In genomic region chr17:81388091-81388611, GRCh38 we compare ENCODE assay signal across 9 cellular contexts. TPM values are rescaled to one million over a fixed set of nuclear protein-coding genes. Genes with fewer than 3 reads are reported as not detected.
DNase-seq lines count a peak whose midpoint lies in the region; ATAC-seq and TF ChIP-seq lines count a peak whose summit lies in the region.
"Had no signal": no experiment of that assay in that cellular context is flagged by ENCODE, and none has a peak within 500 bp of the region (broad histone marks: within the 10 kb centered on the region; RNA-seq: fewer than 3 reads in every experiment).

No MANE protein-coding gene starts in this region.

- H3K27ac ChIP-seq in CD8-positive, alpha-beta memory T cell (ENCODE audit: low read depth, low read length), result no peak overlapping the region
- no peak overlapping the region for H3K27ac ChIP-seq in PC-3 (ENCODE audit: low read length)
- H3K27ac ChIP-seq in trophoblast cell (ENCODE audit: low read depth, low read length), result no peak overlapping the region

- H3K36me3 ChIP-seq in CD8-positive, alpha-beta memory T cell (ENCODE audit: insufficient read depth, low read length), result no peaks in the 10 kb centered on the region
- H3K36me3 ChIP-seq in PC-3 (ENCODE audit: low read depth, low read length) (no peaks in the 10 kb centered on the region), trophoblast cell (ENCODE audit: control insufficient read depth in 1 of 2, insufficient read depth in 2 of 2, low read length in 2 of 2) (peaks cover 2 to 5% of the 10 kb centered on the region in 2 experiments)

- no peak for DNase-seq in CD8-positive, alpha-beta memory T cell
- DNase-seq in PC-3, result no peak
- DNase-seq in fibroblast of mammary gland (ENCODE audit: low read depth), result no peak
- DNase-seq in trophoblast cell, result peak in 1 of 2 donors; percentile 44
- no peak for DNase-seq in cortex of kidney (lab: John Stamatoyannopoulos, UW)
- DNase-seq in kidney tubule cell (ENCODE audit: low spot score), result no peak
- DNase-seq in activated effector memory CD4-positive, alpha-beta T cell treated with anti-CD3 and anti-CD28 coated beads, Interleukin-2, amount 50 U/mL, for 16 hours, result no peak
- DNase-seq in stimulated activated CD4-positive, alpha-beta T cell treated with anti-CD3 and anti-CD28 coated beads, Interleukin-4, amount 100 ng/mL, for 4 hours, result no peak
- DNase-seq: NCI-H774 had no signal

- H3F3A ChIP-seq in PC-3 (ENCODE audit: low read length, unreplicated experiment), result no peaks in the 10 kb centered on the region

- H3K9me3 ChIP-seq in CD8-positive, alpha-beta memory T cell (ENCODE audit: low read length), result no peaks in the 10 kb centered on the region
- no peaks in the 10 kb centered on the region for H3K9me3 ChIP-seq in PC-3 (ENCODE audit: low read length)
- H3K9me3 ChIP-seq in trophoblast cell (ENCODE audit: insufficient read depth, low read depth, low read length), result peaks cover 5% of the 10 kb centered on the region

- no peak overlapping the region for H3K23ac ChIP-seq in trophoblast cell (ENCODE audit: low read length)

- no peak overlapping the region for H2AK5ac ChIP-seq in trophoblast cell (ENCODE audit: low read length)

- H2AFZ ChIP-seq in PC-3 (ENCODE audit: low read length), result no peak overlapping the region
- no peak overlapping the region for H2AFZ ChIP-seq in trophoblast cell (ENCODE audit: insufficient read depth, low read length, poor library complexity)

- H3K9ac ChIP-seq in PC-3 (ENCODE audit: low read length) (0 out of 2 replicates have a peak overlapping the region, but pooled peaks have one; percentile 83), trophoblast cell (ENCODE audit: low read length) (no peak overlapping the region)

- no peaks in the 10 kb centered on the region for H3K4me1 ChIP-seq in CD8-positive, alpha-beta memory T cell (ENCODE audit: insufficient read depth, low read length)
- H3K4me1 ChIP-seq in PC-3 (ENCODE audit: insufficient read depth, low read length) (peaks cover 27% of the 10 kb centered on the region), trophoblast cell (ENCODE audit: control insufficient read depth in 1 of 2, insufficient read depth in 2 of 2, low read length in 2 of 2) (peaks cover 14 to 18% of the 10 kb centered on the region in 2 experiments)

- no peak overlapping the region for H2BK5ac ChIP-seq in trophoblast cell (ENCODE audit: low read depth, low read length, poor library complexity)

- no peak for ATAC-seq in PC-3

- TF ChIP-seq CTCF in PC-3 (conservative IDR thresholded peaks at IDR 0.05; ENCODE audit: low read depth, low read length), result no peak
- no peak for TF ChIP-seq CTCF in fibroblast of mammary gland (conservative IDR thresholded peaks at IDR 0.05; ENCODE audit: control insufficient read depth, insufficient read depth, low read depth, low read length)

- no peak overlapping the region for H3K4ac ChIP-seq in trophoblast cell (ENCODE audit: low read depth, low read length)

- H3K4me2 ChIP-seq in PC-3 (ENCODE audit: low read length) (peak overlapping the region; percentile 94; the same call in 1 of the 2 replicates), trophoblast cell (ENCODE audit: low read length) (peak overlapping the region; percentile 90)

- H3K9me2 ChIP-seq in PC-3 (replicated peaks; ENCODE audit: low read length), result no peaks in the 10 kb centered on the region

- peaks cover 44 to 71% of the 10 kb centered on the region in 2 donors for H3K27me3 Mint-ChIP-seq in CD8-positive, alpha-beta memory T cell

- peaks cover 19% of the 10 kb centered on the region for H3K79me2 ChIP-seq in PC-3 (ENCODE audit: low read length)
- H3K79me2 ChIP-seq in trophoblast cell (ENCODE audit: control insufficient read depth, insufficient read depth, low read length, poor library complexity), result peaks cover 7% of the 10 kb centered on the region

- H3K27me3 ChIP-seq in CD8-positive, alpha-beta memory T cell (ENCODE audit: insufficient read depth, low read length, poor library complexity, severe bottlenecking), result peaks cover 54% of the 10 kb centered on the region
- H3K27me3 ChIP-seq in PC-3 (ENCODE audit: low read length) (no peaks in the 10 kb centered on the region), trophoblast cell (ENCODE audit: insufficient read depth, low read length) (peaks cover 16% of the 10 kb centered on the region)

- peak overlapping the region in 4 of 7 donors; percentile 27 to 53 (median 41) for H3K4me3 Mint-ChIP-seq in CD8-positive, alpha-beta memory T cell

- no TSS peak for BruUV-seq in PC-3 (replicated peaks; lab: Mats Ljungman, UMichigan)

- no peak overlapping the region for H4K91ac ChIP-seq in trophoblast cell (ENCODE audit: low read depth, low read length)

- POLR2A ChIA-PET in CD8-positive, alpha-beta memory T cell (lab: Charles Lee), result no interaction called here
- POLR2A ChIA-PET in PC-3 (lab: Charles Lee; ENCODE audit: unreplicated experiment), result no interaction called here

- H3K9me3 Mint-ChIP-seq in CD8-positive, alpha-beta memory T cell, result peaks cover 0 to 3% (median 0%) of the 10 kb centered on the region in 5 donors

- CTCF ChIA-PET in CD8-positive, alpha-beta memory T cell (lab: Charles Lee), result no interaction called here
- CTCF ChIA-PET in PC-3 (lab: Charles Lee), result no interaction called here

- H2BK120ac ChIP-seq in trophoblast cell (ENCODE audit: insufficient read depth, low read length, poor library complexity), result no peak overlapping the region

- H3K27ac Mint-ChIP-seq in CD8-positive, alpha-beta memory T cell, result peak overlapping the region in 1 of 8 donors; percentile 46

- H3K4me1 Mint-ChIP-seq in CD8-positive, alpha-beta memory T cell, result peaks cover 0 to 3% (median 0%) of the 10 kb centered on the region in 3 donors

- no CpG with 5 or more reads among the region's 14 CpGs for WGBS in trophoblast cell (ENCODE audit: extremely low coverage, insufficient coverage, insufficient read length)

- peaks cover 7% of the 10 kb centered on the region for H3K79me1 ChIP-seq in trophoblast cell (ENCODE audit: low read length)

- no peak overlapping the region for H3K18ac ChIP-seq in trophoblast cell (ENCODE audit: low read length)

- intact Hi-C loops in PC-3 (cut with micrococcal nuclease), result no loop called here

- no peak overlapping the region for H3K14ac ChIP-seq in trophoblast cell (ENCODE audit: low read length)

- H2BK12ac ChIP-seq in trophoblast cell (ENCODE audit: low read length), result no peak overlapping the region

- no peak overlapping the region for H3K4me3 ChIP-seq in CD8-positive, alpha-beta memory T cell (ENCODE audit: low read length)
- peak overlapping the region; percentile 87; the same call in 1 of the 2 replicates for H3K4me3 ChIP-seq in PC-3 (ENCODE audit: low read length)
- H3K4me3 ChIP-seq in fibroblast of mammary gland (ENCODE audit: control insufficient read depth, low read depth, low read length), result peak overlapping the region; percentile 60
- H3K4me3 ChIP-seq in trophoblast cell (ENCODE audit: low read depth, low read length), result no peak overlapping the region

- no peak overlapping the region for H4K12ac ChIP-seq in trophoblast cell (ENCODE audit: low read depth, low read length)

- no peak overlapping the region for H4K8ac ChIP-seq in trophoblast cell (ENCODE audit: low read depth, low read length)

- H4K20me1 ChIP-seq in PC-3 (ENCODE audit: low read length), result no peaks in the 10 kb centered on the region

- H3K36me3 Mint-ChIP-seq in CD8-positive, alpha-beta memory T cell, result no peaks in the 10 kb centered on the region

RNA-seq across cellular contexts. Expression of gene BAHCC1, which starts 7.1 kb away (rescaled TPM):
- not detected for total RNA-seq in CD8-positive, alpha-beta memory T cell
- not detected for polyA plus RNA-seq in CD8-positive, alpha-beta memory T cell
- total RNA-seq in PC-3 (2014; rRNA removed), result 9.9 and 16.9 TPM in 2 replicates
- 2.8 and 3.1 TPM in 2 replicates for polyA plus RNA-seq in trophoblast cell (2013)

Comparison
In these comparisons a context has a peak if more than half of its experiments do, and no peak if none do; other contexts are left out.
1. H3K4me3 ChIP-seq: peak in PC-3 (single experiment) and fibroblast of mammary gland (single experiment); none in CD8-positive, alpha-beta memory T cell (single experiment) and trophoblast cell (single experiment).
2. RNA of gene BAHCC1, which starts 7.1 kb away (total RNA-seq): 9.9 to 16.9 TPM in PC-3; not detected in CD8-positive, alpha-beta memory T cell; every median in the first group is over 10 times any median in the second.